9 cellular contexts compared by ENCODE assay signal in the genomic region with DNA sequence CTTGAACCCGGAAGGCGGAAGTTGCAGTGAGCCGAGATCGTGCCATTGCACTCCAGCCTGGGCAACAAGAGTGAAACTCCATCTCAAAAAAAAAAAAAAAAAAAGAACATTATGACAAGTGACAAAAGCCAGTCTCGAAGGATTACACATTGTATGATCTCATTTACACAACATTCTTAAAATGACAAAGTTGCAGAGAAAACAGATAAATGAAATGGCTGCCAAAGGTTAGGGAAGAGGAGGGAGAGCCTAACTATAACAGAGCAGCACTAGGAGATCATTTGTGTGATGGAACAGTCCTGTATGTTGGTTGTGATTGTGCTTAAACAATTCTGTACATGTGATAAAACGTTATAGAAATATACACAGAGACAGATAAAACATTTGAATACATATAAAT. TPM values are rescaled to one million over a fixed set of nuclear protein-coding genes. Genes with fewer than 3 reads are reported as not detected.
"Had no signal": no experiment of that assay in that cellular context is flagged by ENCODE, and none has a peak within 500 bp of the region (broad histone marks: within the 10 kb centered on the region; RNA-seq: fewer than 3 reads in every experiment).

No MANE protein-coding gene starts in this region.

- H3K36me3 ChIP-seq: HAP-1 had no signal

- H3K27ac ChIP-seq: GM23248 had no signal

- H3K4me3 ChIP-seq: GM23248, GM23338, HAP-1 had no signal

- DNase-seq: GM23248, GOT3, H7, H9, HCEC 1CT, HFFc6 had no signal

- H2AFZ ChIP-seq: GM23248, GM23338 had no signal

- H3K4me1 ChIP-seq: HAP-1 had no signal

- H3K4me2 ChIP-seq: GM23338 had no signal

- ATAC-seq: GM23338, HCT116 had no signal

- H3K9ac ChIP-seq: GM23248 had no signal

RNA-seq across cellular contexts. Expression of a gene that starts 16.2 kb away (rescaled TPM):
- total RNA-seq: GM23248, HFFc6 had no signal

RNA-seq across cellular contexts. Expression of a gene that starts 32.0 kb away (rescaled TPM):
- total RNA-seq: HFFc6 had no signal
